1 cellular context compared by ENCODE assay signal in the genomic region with DNA sequence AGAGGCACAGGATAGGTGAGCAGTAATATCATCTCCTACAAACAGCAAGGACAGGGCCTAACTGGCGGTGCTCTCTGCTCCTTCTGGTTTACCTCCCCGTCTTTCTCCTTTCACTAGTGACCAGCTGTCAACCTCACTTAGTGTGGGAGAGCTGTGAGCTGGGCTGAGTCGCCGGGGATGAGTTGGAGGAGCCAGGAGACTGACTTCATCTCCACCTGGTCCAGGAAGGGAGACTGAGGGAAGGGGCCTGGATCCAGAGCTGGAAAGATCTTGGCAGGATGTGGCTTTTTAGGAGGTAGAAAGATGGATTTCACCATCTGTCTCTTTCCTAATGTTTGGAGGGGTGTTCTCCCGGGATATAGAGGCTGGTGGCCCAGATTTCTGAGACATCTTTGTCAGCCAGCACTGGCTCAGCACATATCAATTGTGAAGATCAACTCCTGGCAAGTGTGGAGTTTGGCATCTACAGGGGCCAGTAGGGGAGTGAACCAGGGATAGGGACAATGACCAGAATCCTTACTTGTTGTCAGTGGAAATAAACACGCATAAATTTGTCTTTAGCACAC.
TF ChIP-seq lines count a peak whose summit lies in the region.

No MANE protein-coding gene starts in this region.

TF ChIP-seq in GM23338, 12 proteins besides CTCF, POLR2A, EP300 and RAD21 (continued from another document):
- TF ChIP-seq, protein P1, sequence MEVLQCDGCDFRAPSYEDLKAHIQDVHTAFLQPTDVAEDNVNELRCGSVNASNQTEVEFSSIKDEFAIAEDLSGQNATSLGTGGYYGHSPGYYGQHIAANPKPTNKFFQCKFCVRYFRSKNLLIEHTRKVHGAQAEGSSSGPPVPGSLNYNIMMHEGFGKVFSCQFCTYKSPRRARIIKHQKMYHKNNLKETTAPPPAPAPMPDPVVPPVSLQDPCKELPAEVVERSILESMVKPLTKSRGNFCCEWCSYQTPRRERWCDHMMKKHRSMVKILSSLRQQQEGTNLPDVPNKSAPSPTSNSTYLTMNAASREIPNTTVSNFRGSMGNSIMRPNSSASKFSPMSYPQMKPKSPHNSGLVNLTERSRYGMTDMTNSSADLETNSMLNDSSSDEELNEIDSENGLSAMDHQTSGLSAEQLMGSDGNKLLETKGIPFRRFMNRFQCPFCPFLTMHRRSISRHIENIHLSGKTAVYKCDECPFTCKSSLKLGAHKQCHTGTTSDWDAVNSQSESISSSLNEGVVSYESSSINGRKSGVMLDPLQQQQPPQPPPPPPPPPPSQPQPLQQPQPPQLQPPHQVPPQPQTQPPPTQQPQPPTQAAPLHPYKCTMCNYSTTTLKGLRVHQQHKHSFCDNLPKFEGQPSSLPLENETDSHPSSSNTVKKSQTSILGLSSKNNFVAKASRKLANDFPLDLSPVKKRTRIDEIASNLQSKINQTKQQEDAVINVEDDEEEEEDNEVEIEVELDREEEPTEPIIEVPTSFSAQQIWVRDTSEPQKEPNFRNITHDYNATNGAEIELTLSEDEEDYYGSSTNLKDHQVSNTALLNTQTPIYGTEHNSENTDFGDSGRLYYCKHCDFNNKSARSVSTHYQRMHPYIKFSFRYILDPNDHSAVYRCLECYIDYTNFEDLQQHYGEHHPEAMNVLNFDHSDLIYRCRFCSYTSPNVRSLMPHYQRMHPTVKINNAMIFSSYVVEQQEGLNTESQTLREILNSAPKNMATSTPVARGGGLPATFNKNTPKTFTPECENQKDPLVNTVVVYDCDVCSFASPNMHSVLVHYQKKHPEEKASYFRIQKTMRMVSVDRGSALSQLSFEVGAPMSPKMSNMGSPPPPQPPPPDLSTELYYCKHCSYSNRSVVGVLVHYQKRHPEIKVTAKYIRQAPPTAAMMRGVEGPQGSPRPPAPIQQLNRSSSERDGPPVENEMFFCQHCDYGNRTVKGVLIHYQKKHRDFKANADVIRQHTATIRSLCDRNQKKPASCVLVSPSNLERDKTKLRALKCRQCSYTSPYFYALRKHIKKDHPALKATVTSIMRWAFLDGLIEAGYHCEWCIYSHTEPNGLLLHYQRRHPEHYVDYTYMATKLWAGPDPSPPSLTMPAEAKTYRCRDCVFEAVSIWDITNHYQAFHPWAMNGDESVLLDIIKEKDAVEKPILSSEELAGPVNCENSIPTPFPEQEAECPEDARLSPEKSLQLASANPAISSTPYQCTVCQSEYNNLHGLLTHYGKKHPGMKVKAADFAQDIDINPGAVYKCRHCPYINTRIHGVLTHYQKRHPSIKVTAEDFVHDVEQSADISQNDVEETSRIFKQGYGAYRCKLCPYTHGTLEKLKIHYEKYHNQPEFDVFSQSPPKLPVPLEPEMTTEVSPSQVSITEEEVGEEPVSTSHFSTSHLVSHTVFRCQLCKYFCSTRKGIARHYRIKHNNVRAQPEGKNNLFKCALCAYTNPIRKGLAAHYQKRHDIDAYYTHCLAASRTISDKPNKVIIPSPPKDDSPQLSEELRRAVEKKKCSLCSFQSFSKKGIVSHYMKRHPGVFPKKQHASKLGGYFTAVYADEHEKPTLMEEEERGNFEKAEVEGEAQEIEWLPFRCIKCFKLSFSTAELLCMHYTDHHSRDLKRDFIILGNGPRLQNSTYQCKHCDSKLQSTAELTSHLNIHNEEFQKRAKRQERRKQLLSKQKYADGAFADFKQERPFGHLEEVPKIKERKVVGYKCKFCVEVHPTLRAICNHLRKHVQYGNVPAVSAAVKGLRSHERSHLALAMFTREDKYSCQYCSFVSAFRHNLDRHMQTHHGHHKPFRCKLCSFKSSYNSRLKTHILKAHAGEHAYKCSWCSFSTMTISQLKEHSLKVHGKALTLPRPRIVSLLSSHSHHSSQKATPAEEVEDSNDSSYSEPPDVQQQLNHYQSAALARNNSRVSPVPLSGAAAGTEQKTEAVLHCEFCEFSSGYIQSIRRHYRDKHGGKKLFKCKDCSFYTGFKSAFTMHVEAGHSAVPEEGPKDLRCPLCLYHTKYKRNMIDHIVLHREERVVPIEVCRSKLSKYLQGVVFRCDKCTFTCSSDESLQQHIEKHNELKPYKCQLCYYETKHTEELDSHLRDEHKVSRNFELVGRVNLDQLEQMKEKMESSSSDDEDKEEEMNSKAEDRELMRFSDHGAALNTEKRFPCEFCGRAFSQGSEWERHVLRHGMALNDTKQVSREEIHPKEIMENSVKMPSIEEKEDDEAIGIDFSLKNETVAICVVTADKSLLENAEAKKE (CRISPR knock-in tag; IDR thresholded peaks at IDR 0.05): no peak
